ENCODE assay signal across 24 cellular contexts in genomic region chr2:98573426-98573825, GRCh38.
"Had no signal": no experiment of that assay in that cellular context is flagged by ENCODE, and none has a peak within 500 bp of the region (broad histone marks: within the 10 kb centered on the region; RNA-seq: fewer than 3 reads in every experiment).

No MANE protein-coding gene starts in this region.

- H3K4me1 Mint-ChIP-seq: nephron had no signal

- H3K9me3 Mint-ChIP-seq: nephron; stimulated activated memory B cell treated with anti-CD40 and anti-IgM and Interleukin-4, amounts not matched to agents 10 μg/mL and 1 μg/mL and 100 μg/mL, for 72 hours; stimulated activated naive CD8-positive, alpha-beta T cell treated with anti-CD3 and anti-CD28 coated beads, Interleukin-15, amount 100 ng/mL, for 72 hours had no signal

- DNase-seq: activated CD4-positive, alpha-beta T cell treated with anti-CD3 and anti-CD28 coated beads, Interleukin-2, amount 50 U/mL, for 1 hour; activated T-cell treated with anti-CD3 and anti-CD28 coated beads, Interleukin-2, amount 50 U/mL, for 48 hours; aorta; body of pancreas; effector CD8-positive, alpha-beta T cell; left ventricle myocardium inferior; pancreas; retina; small intestine; stimulated activated CD4-positive, alpha-beta T cell treated with anti-CD3 and anti-CD28 coated beads, Interleukin-4, amount 100 ng/mL, for 24 hours; stimulated activated naive CD8-positive, alpha-beta T cell treated with anti-CD3 and anti-CD28 coated beads, Interleukin-15, amount 100 ng/mL, for 72 hours; T-helper 2 cell; tibial artery; upper lobe of right lung had no signal

- FAIRE-seq: colon, frontal cortex, islet of Langerhans, pancreas, small intestine had no signal

- H3K4me3 ChIP-seq: body of pancreas, left ventricle myocardium inferior, lung, pancreas, prostate gland, tibial artery, upper lobe of right lung had no signal

- H3K27ac ChIP-seq: body of pancreas, left ventricle myocardium inferior, pancreas, prostate gland, tibial artery, upper lobe of right lung had no signal

- H3K27me3 ChIP-seq: body of pancreas, pancreas, tibial artery, upper lobe of right lung had no signal

- H3K4me1 ChIP-seq: body of pancreas, pancreas, prostate gland, tibial artery, upper lobe of right lung had no signal

- H3K9me3 ChIP-seq: body of pancreas, left ventricle myocardium inferior, pancreas, prostate gland, tibial artery, upper lobe of right lung had no signal

- H3K4me3 Mint-ChIP-seq: activated naive CD8-positive, alpha-beta T cell; nephron; stimulated activated memory B cell treated with anti-CD40 and anti-IgM and Interleukin-4, amounts not matched to agents 10 μg/mL and 1 μg/mL and 100 μg/mL, for 72 hours; stimulated activated naive CD8-positive, alpha-beta T cell treated with anti-CD3 and anti-CD28 coated beads, Interleukin-15, amount 100 ng/mL, for 72 hours had no signal

- ATAC-seq: body of pancreas; pancreas; sciatic nerve; SK-N-SH treated with all-trans-retinoic acid at 6 μM for 48 hours; stimulated activated memory B cell treated with anti-CD40 and anti-IgM and Interleukin-4, amounts not matched to agents 10 μg/mL and 1 μg/mL and 100 μg/mL, for 72 hours; stimulated activated naive CD8-positive, alpha-beta T cell treated with anti-CD3 and anti-CD28 coated beads, Interleukin-15, amount 100 ng/mL, for 72 hours; upper lobe of right lung had no signal

- H3K27me3 Mint-ChIP-seq: activated naive CD8-positive, alpha-beta T cell; stimulated activated memory B cell treated with anti-CD40 and anti-IgM and Interleukin-4, amounts not matched to agents 10 μg/mL and 1 μg/mL and 100 μg/mL, for 72 hours; stimulated activated naive CD8-positive, alpha-beta T cell treated with anti-CD3 and anti-CD28 coated beads, Interleukin-15, amount 100 ng/mL, for 72 hours had no signal

- H3K36me3 ChIP-seq: pancreas had no signal

- H3K27ac Mint-ChIP-seq: activated naive CD8-positive, alpha-beta T cell; nephron; stimulated activated memory B cell treated with anti-CD40 and anti-IgM and Interleukin-4, amounts not matched to agents 10 μg/mL and 1 μg/mL and 100 μg/mL, for 72 hours had no signal
